12 cellular contexts compared by ENCODE assay signal in the genomic region with DNA sequence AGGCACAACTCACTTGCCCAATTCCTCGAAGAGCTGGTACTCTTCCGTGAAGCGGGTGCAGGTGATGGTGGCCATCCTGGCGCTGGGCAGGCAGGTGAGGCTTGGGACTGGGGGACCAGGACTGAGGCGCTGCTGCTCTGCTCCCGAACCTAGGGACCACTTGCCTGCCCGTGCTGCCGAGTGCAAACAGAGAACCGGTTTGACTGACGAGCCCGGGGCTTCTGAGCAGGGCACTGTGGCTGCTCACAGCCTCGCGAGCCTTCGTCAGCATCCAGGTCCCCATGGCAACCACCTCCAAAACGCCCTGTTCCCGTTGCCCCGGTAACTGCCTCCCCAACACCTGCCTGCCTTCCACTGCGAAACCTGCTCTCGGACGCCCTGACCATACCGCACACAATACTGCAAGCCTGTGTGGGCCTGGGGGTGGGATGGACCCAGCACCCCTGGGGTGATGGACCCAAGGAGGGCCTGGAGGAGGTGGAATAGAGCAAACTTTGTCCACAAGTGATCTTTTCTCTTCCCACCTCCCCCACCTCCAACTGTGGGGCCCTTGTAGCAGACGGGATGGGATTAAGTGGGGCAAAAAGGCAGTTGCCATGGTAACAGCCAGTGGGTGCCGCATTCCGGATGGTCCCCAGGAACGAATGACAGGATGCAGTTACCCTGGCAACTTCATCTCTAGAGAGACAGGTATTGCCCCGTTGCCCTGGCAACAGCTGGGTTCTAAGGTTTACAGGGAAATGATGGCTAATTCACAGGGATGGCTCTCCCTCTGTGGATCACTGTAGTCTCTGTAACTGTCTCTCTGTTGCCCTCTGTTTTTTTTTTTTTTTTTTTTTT. TPM values are rescaled to one million over a fixed set of nuclear protein-coding genes. Genes with fewer than 3 reads are reported as not detected.
DNase-seq lines count a peak whose midpoint lies in the region; FAIRE-seq and TF ChIP-seq lines count a peak whose summit lies in the region.
"Had no signal": no experiment of that assay in that cellular context is flagged by ENCODE, and none has a peak within 500 bp of the region (broad histone marks: within the 10 kb centered on the region; RNA-seq: fewer than 3 reads in every experiment).

CAMK2A (minus strand) TSS at position 223 of the 840 bp plus-strand sequence; CDS start at position 75, 148 bp downstream.

- H3K4me3 ChIP-seq in astrocyte (ENCODE audit: insufficient read depth, low read depth, low read length) (no peak within 1 kb of the TSS), esophagus squamous epithelium (no peak within 1 kb of the TSS)

- no peaks in the 10 kb centered on the region for H3K36me3 Mint-ChIP-seq in astrocyte (ENCODE audit: low read depth, unreplicated experiment)

- H3K9me3 ChIP-seq in astrocyte (ENCODE audit: insufficient read depth, low read depth, low read length) (no peaks in the 10 kb centered on the region), esophagus squamous epithelium (no peaks in the 10 kb centered on the region)

- H3K27ac ChIP-seq in astrocyte (ENCODE audit: low read depth, low read length) (no peak within 1 kb of the TSS), esophagus squamous epithelium (no peak within 1 kb of the TSS)
- H3K27ac ChIP-seq: VCaP had no signal

- no peak for TF ChIP-seq CTCF in astrocyte (IDR thresholded peaks at IDR 0.05; ENCODE audit: insufficient read depth, low read depth, low read length)
- no peak for TF ChIP-seq CTCF in esophagus squamous epithelium (IDR thresholded peaks at IDR 0.05)

- no peaks in the 10 kb centered on the region for H3K36me3 ChIP-seq in astrocyte (ENCODE audit: insufficient read depth, low read length)
- no peaks in the 10 kb centered on the region for H3K36me3 ChIP-seq in esophagus squamous epithelium

- peaks cover 23% of the 10 kb centered on the region for H3K4me1 Mint-ChIP-seq in astrocyte (ENCODE audit: low read depth, unreplicated experiment)

- no peak within 1 kb of the TSS for H2AFZ ChIP-seq in astrocyte (ENCODE audit: low read depth, low read length)

- no peak for TF ChIP-seq POLR2A in esophagus squamous epithelium (IDR thresholded peaks at IDR 0.05)

- peak within 1 kb of the TSS; percentile 20 for H3K27ac Mint-ChIP-seq in astrocyte (ENCODE audit: unreplicated experiment)

- DNase-seq in Ammon's horn (ENCODE audit: low spot score): peak; percentile 92
- DNase-seq in NCI-H1105 (lab: John Stamatoyannopoulos, UW): peak; percentile 72
- no peak for DNase-seq in astrocyte (ENCODE audit: low read depth)
- DNase-seq in iPS-NIHi11 (ENCODE audit: low spot score): peak; percentile 74
- DNase-seq in NCI-H187 (lab: John Stamatoyannopoulos, UW): no peak
- no peak for DNase-seq in kidney tubule cell (ENCODE audit: low spot score)
- no peak for DNase-seq in HUDEP-2 (lab: John Stamatoyannopoulos, UW; ENCODE audit: unreplicated experiment in 76 of 76)
- no peak for DNase-seq in esophagus squamous epithelium (lab: John Stamatoyannopoulos, UW)
- DNase-seq: NCI-H187 treated with DMSO at 0.1 percent for 48 hours had no signal

- peaks cover 4% of the 10 kb centered on the region for H3K27me3 Mint-ChIP-seq in astrocyte (ENCODE audit: low read depth, unreplicated experiment)

- H3K4me1 ChIP-seq in astrocyte (ENCODE audit: insufficient read depth, low read length) (peaks cover 14% of the 10 kb centered on the region), esophagus squamous epithelium (peaks cover 3 to 19% (median 9%) of the 10 kb centered on the region in 3 donors)

- peaks cover 2% of the 10 kb centered on the region for H3K9me3 Mint-ChIP-seq in astrocyte (ENCODE audit: unreplicated experiment)

- no peaks in the 10 kb centered on the region for H4K20me1 ChIP-seq in astrocyte (ENCODE audit: insufficient read depth, low read length)

- intact Hi-C loops in esophagus squamous epithelium (cut with DNase I): no loop called here

- H3K4me3 Mint-ChIP-seq in astrocyte (ENCODE audit: unreplicated experiment): no peak within 1 kb of the TSS

- peaks cover 3% of the 10 kb centered on the region for H3K27me3 ChIP-seq in astrocyte (ENCODE audit: insufficient read depth, low read length)
- H3K27me3 ChIP-seq in esophagus squamous epithelium: peaks cover 0 to 24% (median 0%) of the 10 kb centered on the region in 4 donors

- H3K79me2 ChIP-seq in astrocyte (ENCODE audit: insufficient read depth, low read length): no peaks in the 10 kb centered on the region

- H3K9ac ChIP-seq in astrocyte (ENCODE audit: low read length): no peak within 1 kb of the TSS

- WGBS in esophagus squamous epithelium, 2 donors: 41 to 64% methylated on average over 6 to 10 of the region's 26 CpGs

- H3K4me2 ChIP-seq in astrocyte (ENCODE audit: low read length): no peak within 1 kb of the TSS

- FAIRE-seq in astrocyte (lab: Jason Lieb, UNC): no peak

RNA-seq across cellular contexts. Expression of gene CAMK2A, which starts in this region (rescaled TPM):
- total RNA-seq in astrocyte: 1.2 and 1.6 TPM in 2 replicates
- total RNA-seq in esophagus squamous epithelium: under 1 TPM in 1 of 4 donors, not detected in 3; 0.04 TPM
- total RNA-seq: HT1080, kidney epithelial cell had no signal

Comparison
In these comparisons a context has a peak if more than half of its experiments do, and no peak if none do; other contexts are left out.
1. DNase-seq: peak in Ammon's horn (single experiment), NCI-H1105 (single experiment) and iPS-NIHi11 (single experiment); none in astrocyte (single experiment), NCI-H187 (0 of 2), kidney tubule cell (single experiment), HUDEP-2 (0 of 76) and esophagus squamous epithelium (single experiment).